In the genomic region with DNA sequence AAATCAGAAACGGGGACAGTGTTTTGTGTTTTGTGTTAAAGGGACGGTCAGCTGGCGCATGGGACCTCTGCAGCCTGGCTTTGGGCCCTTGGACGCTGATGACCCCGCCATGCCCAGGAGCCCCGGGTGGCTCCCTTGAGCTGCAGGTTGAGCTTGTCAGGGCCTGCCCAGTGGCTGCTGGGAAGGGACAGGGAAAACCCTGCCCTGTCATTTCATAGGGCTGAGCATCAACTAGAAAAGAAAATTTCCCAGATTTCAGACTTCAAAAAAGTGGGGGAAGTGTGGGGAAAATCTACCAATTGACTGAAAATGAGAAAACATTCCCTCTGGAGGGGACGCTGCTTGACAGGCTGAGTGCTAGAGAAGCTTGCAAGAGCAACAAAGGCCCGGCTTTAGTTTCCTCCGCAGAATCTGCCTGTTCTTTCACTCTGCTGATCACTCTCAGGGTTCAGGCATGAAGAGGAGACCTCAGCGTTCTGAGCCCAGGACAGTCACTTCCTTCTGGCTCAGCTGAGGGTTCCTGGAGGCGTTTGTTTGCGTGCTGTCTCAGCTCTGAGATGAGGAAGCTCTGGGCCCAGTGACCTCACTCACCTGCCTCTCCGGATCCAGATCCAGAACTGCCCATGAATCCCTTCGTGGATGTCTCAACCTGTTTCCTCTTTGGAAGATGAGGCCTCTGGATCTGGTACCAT, we compare ENCODE assay signal across 8 cellular contexts. TPM values are rescaled to one million over a fixed set of nuclear protein-coding genes. Genes with fewer than 3 reads are reported as not detected.
A peak's percentile ranks its signal among the peaks of the same experiment; 100 is the strongest.
DNase-seq lines count a peak whose midpoint lies in the region; ATAC-seq and TF ChIP-seq lines count a peak whose summit lies in the region.

No MANE protein-coding gene starts in this region.

- H4K20me1 ChIP-seq in PC-3 (ENCODE audit: low read length) = no peaks in the 10 kb centered on the region

- H2AFZ ChIP-seq in PC-3 (ENCODE audit: low read length) = peak overlapping the region; percentile 59

- no peak for TF ChIP-seq POLR2A in gastroesophageal sphincter (IDR thresholded peaks at IDR 0.05)

- peaks cover 10% of the 10 kb centered on the region for H3K4me1 ChIP-seq in PC-3 (ENCODE audit: insufficient read depth, low read length)
- H3K4me1 ChIP-seq in gastroesophageal sphincter = no peaks in the 10 kb centered on the region

- H3K79me2 ChIP-seq in PC-3 (ENCODE audit: low read length) = no peaks in the 10 kb centered on the region

- peak; percentile 90 for ATAC-seq in GM18519 (IDR thresholded peaks at IDR 0.05; ENCODE audit: low FRiP score, unreplicated experiment)
- ATAC-seq in HG02610 (IDR thresholded peaks at IDR 0.05; ENCODE audit: unreplicated experiment) = peak; percentile 84
- ATAC-seq in PC-3 = peak; percentile 100
- peak; percentile 61 for ATAC-seq in gastroesophageal sphincter
- no peak for ATAC-seq in HG02970 (IDR thresholded peaks at IDR 0.05; ENCODE audit: low FRiP score, unreplicated experiment)

- H3K4me1 Mint-ChIP-seq in glutamatergic neuron (ENCODE audit: low read depth, unreplicated experiment) = no peaks in the 10 kb centered on the region

- CTCF ChIA-PET in PC-3 (lab: Charles Lee) = interaction anchor here (1.2 kb wide), 1 partner anchor 21 kb away, joined by 6 read pairs; no protein-coding TSS in a partner anchor

- no peak overlapping the region for H3K4me3 Mint-ChIP-seq in glutamatergic neuron (ENCODE audit: unreplicated experiment)

- DNase-seq in PC-3 (peak; percentile 76), NCI-H1092 (lab: John Stamatoyannopoulos, UW) (no peak), HCEC 1CT (no peak), glutamatergic neuron (no peak)

- H3K36me3 Mint-ChIP-seq in glutamatergic neuron (ENCODE audit: unreplicated experiment) = no peaks in the 10 kb centered on the region

- H3K27me3 Mint-ChIP-seq in glutamatergic neuron (ENCODE audit: unreplicated experiment) = peaks cover 2% of the 10 kb centered on the region

- 73 to 80% methylated on average over 2 to 13 of the region's 14 CpGs for WGBS in gastroesophageal sphincter (ENCODE audit: low coverage in 1 of 2), 2 donors

- POLR2A ChIA-PET in PC-3 (lab: Charles Lee; ENCODE audit: unreplicated experiment) = interaction anchor here (0.6 to 0.7 kb wide), 4 partner anchors 11 to 200 kb away, joined by 4 to 5 read pairs (median 4); no protein-coding TSS in a partner anchor

- H3K27ac ChIP-seq in PC-3 (ENCODE audit: low read length) (peak overlapping the region; percentile 76), gastroesophageal sphincter (peak overlapping the region in 1 of 4 donors; percentile 19)

- H3K27ac Mint-ChIP-seq in glutamatergic neuron (ENCODE audit: unreplicated experiment) = no peak overlapping the region

- H3K9me3 ChIP-seq in PC-3 (ENCODE audit: low read length) (no peaks in the 10 kb centered on the region), gastroesophageal sphincter (no peaks in the 10 kb centered on the region)

- H3K4me2 ChIP-seq in PC-3 (ENCODE audit: low read length) = peak overlapping the region; percentile 35

- H3K4me3 ChIP-seq in PC-3 (ENCODE audit: low read length) (no peak overlapping the region), gastroesophageal sphincter (no peak overlapping the region)

- peak overlapping the region; percentile 39 for H3K9ac ChIP-seq in PC-3 (ENCODE audit: low read length)

- TF ChIP-seq CTCF in PC-3 (conservative IDR thresholded peaks at IDR 0.05; ENCODE audit: low read depth, low read length) = no peak
- no peak for TF ChIP-seq CTCF in gastroesophageal sphincter (IDR thresholded peaks at IDR 0.05)
- TF ChIP-seq CTCF in glutamatergic neuron (IDR thresholded peaks at IDR 0.05; ENCODE audit: partially characterized antibody, unreplicated experiment) = no peak

- no peaks in the 10 kb centered on the region for H3K36me3 ChIP-seq in PC-3 (ENCODE audit: low read depth, low read length)
- H3K36me3 ChIP-seq in gastroesophageal sphincter = no peaks in the 10 kb centered on the region

- intact Hi-C loops in PC-3 (cut with micrococcal nuclease) = loop anchor here (2.0 kb wide), 1 partner anchor 17 kb away; no protein-coding TSS in a partner anchor

- no peaks in the 10 kb centered on the region for H3K9me3 Mint-ChIP-seq in glutamatergic neuron (ENCODE audit: unreplicated experiment)

- no TSS peak for BruUV-seq in PC-3 (replicated peaks; lab: Mats Ljungman, UMichigan)

- no peaks in the 10 kb centered on the region for H3K9me2 ChIP-seq in PC-3 (replicated peaks; ENCODE audit: low read length)

- H3K27me3 ChIP-seq in PC-3 (ENCODE audit: low read length) (no peaks in the 10 kb centered on the region), gastroesophageal sphincter (no peaks in the 10 kb centered on the region)

- H3F3A ChIP-seq in PC-3 (ENCODE audit: low read length, unreplicated experiment) = no peaks in the 10 kb centered on the region

- TF ChIP-seq EP300 in gastroesophageal sphincter (IDR thresholded peaks at IDR 0.05) = no peak

RNA-seq across cellular contexts. Expression of a gene that starts 18.6 kb away (rescaled TPM):
- 119 and 151 TPM in 2 replicates for total RNA-seq in PC-3 (2014; rRNA removed)
- total RNA-seq in gastroesophageal sphincter = 100 to 1,000 TPM; 117 to 195 (median 148) TPM
- 120 TPM for total RNA-seq in glutamatergic neuron (ENCODE audit: unreplicated experiment)
